ENCODE assay signal across 9 cellular contexts in the genomic region with DNA sequence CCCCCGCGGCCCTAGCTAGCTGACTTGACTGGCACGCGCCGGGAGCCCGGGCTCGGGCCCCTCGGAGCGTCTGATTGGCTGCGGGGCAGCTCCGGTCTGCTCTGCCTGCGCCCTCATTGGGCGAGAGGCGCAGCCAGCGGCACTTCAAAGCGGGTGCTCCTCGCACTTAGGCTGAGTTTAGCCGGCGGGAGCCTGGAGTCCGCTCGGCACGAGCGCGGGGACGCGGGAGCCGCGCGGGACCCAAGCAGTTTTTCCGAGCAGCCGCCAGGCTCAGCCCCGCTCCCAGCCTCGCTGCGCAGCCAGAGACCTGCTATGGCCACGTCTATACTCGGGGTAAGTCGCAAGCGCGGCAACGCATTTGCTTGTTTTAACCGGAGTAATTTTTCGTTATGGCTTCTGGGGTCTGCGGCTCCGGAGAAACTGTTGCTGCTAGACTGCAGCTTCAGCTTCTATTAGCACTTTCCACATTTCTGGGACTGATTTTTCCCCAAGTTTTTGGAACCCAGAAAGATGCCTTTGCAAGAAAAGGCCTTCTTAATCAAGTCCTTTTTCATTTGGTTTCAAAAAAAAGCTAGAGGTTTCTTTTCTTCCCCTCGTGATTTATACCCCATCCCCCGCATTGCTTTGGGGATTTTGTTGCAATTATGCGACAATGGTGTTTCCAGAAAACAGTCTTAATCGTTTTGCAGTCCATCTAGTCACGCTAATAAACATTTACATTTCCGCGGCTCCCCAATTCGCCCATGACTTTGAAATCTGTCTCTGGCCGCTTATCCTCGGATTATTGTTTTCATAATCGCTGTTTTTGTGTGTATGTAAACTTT. TPM values are rescaled to one million over a fixed set of nuclear protein-coding genes. Genes with fewer than 3 reads are reported as not detected.
A peak's percentile ranks its signal among the peaks of the same experiment; 100 is the strongest.
DNase-seq lines count a peak whose midpoint lies in the region; ATAC-seq and TF ChIP-seq lines count a peak whose summit lies in the region.
"Had no signal": no experiment of that assay in that cellular context is flagged by ENCODE, and none has a peak within 500 bp of the region (broad histone marks: within the 10 kb centered on the region; RNA-seq: fewer than 3 reads in every experiment).

TSS of gene SP9 (plus strand) at position 174 of the 824 bp plus-strand sequence. CDS start at position 313, 139 bp downstream.

- H3K9me3 Mint-ChIP-seq in CD14-positive monocyte (peaks cover 0 to 42% (median 28%) of the 10 kb centered on the region in 7 donors), H9 (peaks cover 0 to 10% of the 10 kb centered on the region in 2 experiments; a peak in 1 of 5 replicates)

- no peak within 1 kb of the TSS for H4K91ac ChIP-seq in H9 (ENCODE audit: insufficient read length, low read depth, low read length)
- no peak within 1 kb of the TSS for H4K91ac ChIP-seq in trophoblast cell (ENCODE audit: low read depth, low read length)

- H3T11ph ChIP-seq in H9 (ENCODE audit: low read length), result no peak within 1 kb of the TSS

- H3K27ac ChIP-seq in H9 (ENCODE audit: insufficient read length, low read depth, low read length) (no peak within 1 kb of the TSS), SK-N-MC (no peak within 1 kb of the TSS), trophoblast cell (ENCODE audit: low read depth, low read length) (no peak within 1 kb of the TSS)
- H3K27ac ChIP-seq: thyroid gland had no signal

- H3K4me1 Mint-ChIP-seq in CD14-positive monocyte (peaks cover 59% of the 10 kb centered on the region), H9 (peaks cover 52 to 61% of the 10 kb centered on the region in 2 experiments)

- H3K9me3 ChIP-seq in H9 (ENCODE audit: control insufficient read depth, low read depth, low read length) (no peaks in the 10 kb centered on the region), SK-N-MC (ENCODE audit: low read depth, low read length) (no peaks in the 10 kb centered on the region), trophoblast cell (ENCODE audit: insufficient read depth, low read depth, low read length) (peaks cover 8% of the 10 kb centered on the region)
- H3K9me3 ChIP-seq: thyroid gland had no signal

- H3K36me3 Mint-ChIP-seq in CD14-positive monocyte (peaks cover 5 to 18% of the 10 kb centered on the region in 2 donors), H9 (ENCODE audit: insufficient read depth in 1 of 3, low read depth in 3 of 3) (peaks cover 0 to 3% (median 0%) of the 10 kb centered on the region in 3 experiments; a peak in 1 of 7 replicates)

- H2BK12ac ChIP-seq in H9 (ENCODE audit: insufficient read length, low read depth, low read length) (no peak within 1 kb of the TSS), trophoblast cell (ENCODE audit: low read length) (no peak within 1 kb of the TSS)

- no peaks in the 10 kb centered on the region for H3K36me3 ChIP-seq in SK-N-MC (ENCODE audit: insufficient read depth, low read length)
- H3K36me3 ChIP-seq in trophoblast cell (ENCODE audit: control insufficient read depth in 1 of 2, insufficient read depth in 2 of 2, low read length in 2 of 2), result no peaks in the 10 kb centered on the region
- H3K36me3 ChIP-seq: thyroid gland had no signal

- H4K20me1 ChIP-seq in H9 (ENCODE audit: control insufficient read depth, insufficient read depth, insufficient read length), result no peaks in the 10 kb centered on the region

- H3K9ac ChIP-seq in H9 (ENCODE audit: extremely low read depth, insufficient read length, low read length) (no peak within 1 kb of the TSS), SK-N-MC (ENCODE audit: insufficient read length) (peak within 1 kb of the TSS; percentile 34), trophoblast cell (ENCODE audit: low read length) (peak within 1 kb of the TSS; percentile 42)

- H3K27me3 ChIP-seq in H9 (ENCODE audit: insufficient read depth, low read length) (peaks cover 72% of the 10 kb centered on the region), trophoblast cell (ENCODE audit: insufficient read depth, low read length) (peaks cover 73% of the 10 kb centered on the region)

- H3K18ac ChIP-seq in H9 (ENCODE audit: insufficient read length, low read depth, low read length) (no peak within 1 kb of the TSS), trophoblast cell (ENCODE audit: low read length) (no peak within 1 kb of the TSS)

- H2BK20ac ChIP-seq in H9 (ENCODE audit: low read depth, low read length, poor library complexity, severe bottlenecking), result no peak within 1 kb of the TSS

- ATAC-seq in HG02759 (IDR thresholded peaks at IDR 0.05; ENCODE audit: unreplicated experiment), result no peak
- no peak for ATAC-seq in GM18505 (IDR thresholded peaks at IDR 0.05; ENCODE audit: unreplicated experiment)
- ATAC-seq in HG02763 (IDR thresholded peaks at IDR 0.05; ENCODE audit: unreplicated experiment), result no peak

- no CpG with 5 or more reads among the region's 55 CpGs for WGBS in H9 (ENCODE audit: extremely low coverage, insufficient read length, low lambda C conversion rate)
- WGBS in trophoblast cell (ENCODE audit: extremely low coverage, insufficient coverage, insufficient read length), result no CpG with 5 or more reads among the region's 55 CpGs

- peaks cover 28% of the 10 kb centered on the region for H3K23me2 ChIP-seq in H9 (ENCODE audit: insufficient read length, low read depth, low read length, poor library complexity, severe bottlenecking)

- H3K23ac ChIP-seq in H9 (ENCODE audit: insufficient read length, low read depth, low read length) (no peak within 1 kb of the TSS), trophoblast cell (ENCODE audit: low read length) (no peak within 1 kb of the TSS)

- no peak within 1 kb of the TSS for H4K5ac ChIP-seq in H9 (ENCODE audit: insufficient read length, low read depth, low read length)

- H3K4me2 ChIP-seq in H9 (ENCODE audit: insufficient read depth, insufficient read length, low read length) (peak within 1 kb of the TSS; percentile 45), trophoblast cell (ENCODE audit: low read length) (peak within 1 kb of the TSS; percentile 85)

- H3K56ac ChIP-seq in H9 (ENCODE audit: insufficient read length, low read depth, low read length), result no peak within 1 kb of the TSS

- H2BK5ac ChIP-seq in H9 (ENCODE audit: insufficient read length, low read length) (no peak within 1 kb of the TSS), trophoblast cell (ENCODE audit: low read depth, low read length, poor library complexity) (no peak within 1 kb of the TSS)

- H3K4me1 ChIP-seq in H9 (ENCODE audit: insufficient read depth, low read length) (no peaks in the 10 kb centered on the region; the same call in 1 of the 2 replicates), trophoblast cell (ENCODE audit: control insufficient read depth in 1 of 2, insufficient read depth in 2 of 2, low read length in 2 of 2) (peaks cover 30 to 33% of the 10 kb centered on the region in 2 experiments)

- no peak within 1 kb of the TSS for H2BK15ac ChIP-seq in H9 (ENCODE audit: low read depth, low read length)

- no peak for DNase-seq in CD14-positive monocyte (ENCODE audit: low spot score)
- DNase-seq in H9, result peak; percentile 93
- no peak for DNase-seq in SK-N-MC (ENCODE audit: low read depth, low spot score)
- DNase-seq in epithelial cell of esophagus (ENCODE audit: low read depth), result peak; percentile 54
- peak; percentile 31 to 64 for DNase-seq in trophoblast cell

- H3K79me2 ChIP-seq in H9 (ENCODE audit: insufficient read depth, low read length) (no peaks in the 10 kb centered on the region), trophoblast cell (ENCODE audit: control insufficient read depth, insufficient read depth, low read length, poor library complexity) (no peaks in the 10 kb centered on the region)

- H3K4me3 Mint-ChIP-seq in CD14-positive monocyte (peak within 1 kb of the TSS; percentile 67 to 89), H9 (peak within 1 kb of the TSS; percentile 47 to 78)

- peak within 1 kb of the TSS in 1 of 7 donors; percentile 58 for H3K27ac Mint-ChIP-seq in CD14-positive monocyte
- H3K27ac Mint-ChIP-seq in H9, result no peak within 1 kb of the TSS

- H3K79me1 ChIP-seq in H9 (ENCODE audit: insufficient read depth, low read depth, low read length, poor library complexity, severe bottlenecking) (no peaks in the 10 kb centered on the region), trophoblast cell (ENCODE audit: low read length) (no peaks in the 10 kb centered on the region)

- H2AK5ac ChIP-seq in H9 (ENCODE audit: insufficient read length, low read length) (no peak within 1 kb of the TSS), trophoblast cell (ENCODE audit: low read length) (no peak within 1 kb of the TSS)

- H4K12ac ChIP-seq in trophoblast cell (ENCODE audit: low read depth, low read length), result no peak within 1 kb of the TSS

- no peak for TF ChIP-seq CTCF in CD14-positive monocyte (IDR thresholded peaks at IDR 0.05)
- no peak for TF ChIP-seq CTCF in H9 (conservative IDR thresholded peaks at IDR 0.05)
- peak; percentile 7 for TF ChIP-seq CTCF in epithelial cell of esophagus (IDR thresholded peaks at IDR 0.05; ENCODE audit: insufficient read depth, low read depth, low read length, missing control alignments)

- H2AFZ ChIP-seq in H9 (ENCODE audit: low read length), result no peak within 1 kb of the TSS
- H2AFZ ChIP-seq in trophoblast cell (ENCODE audit: insufficient read depth, low read length, poor library complexity), result peak within 1 kb of the TSS; percentile 20

- H3K4ac ChIP-seq in H9 (ENCODE audit: low read depth, low read length), result no peak within 1 kb of the TSS
- no peak within 1 kb of the TSS for H3K4ac ChIP-seq in trophoblast cell (ENCODE audit: low read depth, low read length)

- H2BK120ac ChIP-seq in H9 (ENCODE audit: low read depth, low read length, poor library complexity, severe bottlenecking) (no peak within 1 kb of the TSS), trophoblast cell (ENCODE audit: insufficient read depth, low read length, poor library complexity) (no peak within 1 kb of the TSS)

- H3K4me3 ChIP-seq in SK-N-MC (peak within 1 kb of the TSS; percentile 82), epithelial cell of esophagus (ENCODE audit: low read length) (no peak within 1 kb of the TSS), trophoblast cell (ENCODE audit: low read depth, low read length) (no peak within 1 kb of the TSS)

- H3K14ac ChIP-seq in H9 (ENCODE audit: insufficient read depth, low read length) (no peak within 1 kb of the TSS), trophoblast cell (ENCODE audit: low read length) (no peak within 1 kb of the TSS)

- no peak within 1 kb of the TSS for H4K8ac ChIP-seq in H9 (replicated peaks; ENCODE audit: insufficient read length, low read depth, low read length)
- no peak within 1 kb of the TSS for H4K8ac ChIP-seq in trophoblast cell (ENCODE audit: low read depth, low read length)

- intact Hi-C loops in CD14-positive monocyte (cut with micrococcal nuclease), result loop anchor here (5.0 to 10.0 kb wide), 2 partner anchors 1760 to 1797 kb away; partner anchors contain the start of genes HOXD12 (in 1 of the 2) and HOXD13 (in 1 of the 2)

- TF ChIP-seq POLR2A in GM18505 (IDR thresholded peaks at IDR 0.05; ENCODE audit: borderline replicate concordance, extremely low read depth, insufficient read depth, insufficient read length), result no peak

- H3K27me3 Mint-ChIP-seq in CD14-positive monocyte (ENCODE audit: low read depth in 3 of 3) (peaks cover 85 to 99% (median 91%) of the 10 kb centered on the region in 3 donors), H9 (ENCODE audit: low read depth) (peaks cover 98% of the 10 kb centered on the region)

RNA-seq across cellular contexts. Expression of gene SP9, which starts in this region (rescaled TPM):
- not detected for polyA plus RNA-seq in CD14-positive monocyte
- total RNA-seq in H9 (2021), result not detected in 2 replicates
- 0.03 and 0.04 TPM in 2 replicates for polyA plus RNA-seq in trophoblast cell (2013)
- total RNA-seq: thyroid gland had no signal

Comparison
In these comparisons a context has a peak if more than half of its experiments do, and no peak if none do; other contexts are left out.
1. Peak in DNase-seq and H3K4me2 ChIP-seq in H9; RNA of the gene not detected or under 1 TPM.
2. DNase-seq: peak in epithelial cell of esophagus (single experiment) and trophoblast cell (2 of 2); none in CD14-positive monocyte (single experiment) and SK-N-MC (single experiment).